1 cellular context compared by ENCODE assay signal in the genomic region with DNA sequence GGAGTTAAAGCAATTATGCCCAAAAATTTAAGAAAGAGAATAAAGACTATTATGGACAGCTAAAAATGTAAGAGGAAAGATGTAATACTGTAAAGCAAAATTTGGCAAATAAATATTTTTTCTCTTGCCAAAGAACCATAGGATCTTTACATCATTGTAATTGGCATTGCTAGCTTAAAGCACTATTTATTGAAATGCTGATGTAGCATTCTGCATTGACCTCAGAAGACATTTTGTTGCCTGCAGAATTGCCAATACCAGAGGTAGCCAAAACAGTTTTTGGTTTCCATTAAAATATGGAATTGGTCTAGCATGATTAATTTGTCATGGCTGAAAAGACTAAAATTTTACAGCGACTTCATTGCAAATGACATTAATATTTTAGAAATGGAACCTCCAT.
TF ChIP-seq lines count a peak whose summit lies in the region.

No MANE protein-coding gene starts in this region.

TF ChIP-seq in GM23338, 12 proteins besides CTCF, POLR2A, EP300 and RAD21 (continued from another document):
- TF ChIP-seq, protein P1, sequence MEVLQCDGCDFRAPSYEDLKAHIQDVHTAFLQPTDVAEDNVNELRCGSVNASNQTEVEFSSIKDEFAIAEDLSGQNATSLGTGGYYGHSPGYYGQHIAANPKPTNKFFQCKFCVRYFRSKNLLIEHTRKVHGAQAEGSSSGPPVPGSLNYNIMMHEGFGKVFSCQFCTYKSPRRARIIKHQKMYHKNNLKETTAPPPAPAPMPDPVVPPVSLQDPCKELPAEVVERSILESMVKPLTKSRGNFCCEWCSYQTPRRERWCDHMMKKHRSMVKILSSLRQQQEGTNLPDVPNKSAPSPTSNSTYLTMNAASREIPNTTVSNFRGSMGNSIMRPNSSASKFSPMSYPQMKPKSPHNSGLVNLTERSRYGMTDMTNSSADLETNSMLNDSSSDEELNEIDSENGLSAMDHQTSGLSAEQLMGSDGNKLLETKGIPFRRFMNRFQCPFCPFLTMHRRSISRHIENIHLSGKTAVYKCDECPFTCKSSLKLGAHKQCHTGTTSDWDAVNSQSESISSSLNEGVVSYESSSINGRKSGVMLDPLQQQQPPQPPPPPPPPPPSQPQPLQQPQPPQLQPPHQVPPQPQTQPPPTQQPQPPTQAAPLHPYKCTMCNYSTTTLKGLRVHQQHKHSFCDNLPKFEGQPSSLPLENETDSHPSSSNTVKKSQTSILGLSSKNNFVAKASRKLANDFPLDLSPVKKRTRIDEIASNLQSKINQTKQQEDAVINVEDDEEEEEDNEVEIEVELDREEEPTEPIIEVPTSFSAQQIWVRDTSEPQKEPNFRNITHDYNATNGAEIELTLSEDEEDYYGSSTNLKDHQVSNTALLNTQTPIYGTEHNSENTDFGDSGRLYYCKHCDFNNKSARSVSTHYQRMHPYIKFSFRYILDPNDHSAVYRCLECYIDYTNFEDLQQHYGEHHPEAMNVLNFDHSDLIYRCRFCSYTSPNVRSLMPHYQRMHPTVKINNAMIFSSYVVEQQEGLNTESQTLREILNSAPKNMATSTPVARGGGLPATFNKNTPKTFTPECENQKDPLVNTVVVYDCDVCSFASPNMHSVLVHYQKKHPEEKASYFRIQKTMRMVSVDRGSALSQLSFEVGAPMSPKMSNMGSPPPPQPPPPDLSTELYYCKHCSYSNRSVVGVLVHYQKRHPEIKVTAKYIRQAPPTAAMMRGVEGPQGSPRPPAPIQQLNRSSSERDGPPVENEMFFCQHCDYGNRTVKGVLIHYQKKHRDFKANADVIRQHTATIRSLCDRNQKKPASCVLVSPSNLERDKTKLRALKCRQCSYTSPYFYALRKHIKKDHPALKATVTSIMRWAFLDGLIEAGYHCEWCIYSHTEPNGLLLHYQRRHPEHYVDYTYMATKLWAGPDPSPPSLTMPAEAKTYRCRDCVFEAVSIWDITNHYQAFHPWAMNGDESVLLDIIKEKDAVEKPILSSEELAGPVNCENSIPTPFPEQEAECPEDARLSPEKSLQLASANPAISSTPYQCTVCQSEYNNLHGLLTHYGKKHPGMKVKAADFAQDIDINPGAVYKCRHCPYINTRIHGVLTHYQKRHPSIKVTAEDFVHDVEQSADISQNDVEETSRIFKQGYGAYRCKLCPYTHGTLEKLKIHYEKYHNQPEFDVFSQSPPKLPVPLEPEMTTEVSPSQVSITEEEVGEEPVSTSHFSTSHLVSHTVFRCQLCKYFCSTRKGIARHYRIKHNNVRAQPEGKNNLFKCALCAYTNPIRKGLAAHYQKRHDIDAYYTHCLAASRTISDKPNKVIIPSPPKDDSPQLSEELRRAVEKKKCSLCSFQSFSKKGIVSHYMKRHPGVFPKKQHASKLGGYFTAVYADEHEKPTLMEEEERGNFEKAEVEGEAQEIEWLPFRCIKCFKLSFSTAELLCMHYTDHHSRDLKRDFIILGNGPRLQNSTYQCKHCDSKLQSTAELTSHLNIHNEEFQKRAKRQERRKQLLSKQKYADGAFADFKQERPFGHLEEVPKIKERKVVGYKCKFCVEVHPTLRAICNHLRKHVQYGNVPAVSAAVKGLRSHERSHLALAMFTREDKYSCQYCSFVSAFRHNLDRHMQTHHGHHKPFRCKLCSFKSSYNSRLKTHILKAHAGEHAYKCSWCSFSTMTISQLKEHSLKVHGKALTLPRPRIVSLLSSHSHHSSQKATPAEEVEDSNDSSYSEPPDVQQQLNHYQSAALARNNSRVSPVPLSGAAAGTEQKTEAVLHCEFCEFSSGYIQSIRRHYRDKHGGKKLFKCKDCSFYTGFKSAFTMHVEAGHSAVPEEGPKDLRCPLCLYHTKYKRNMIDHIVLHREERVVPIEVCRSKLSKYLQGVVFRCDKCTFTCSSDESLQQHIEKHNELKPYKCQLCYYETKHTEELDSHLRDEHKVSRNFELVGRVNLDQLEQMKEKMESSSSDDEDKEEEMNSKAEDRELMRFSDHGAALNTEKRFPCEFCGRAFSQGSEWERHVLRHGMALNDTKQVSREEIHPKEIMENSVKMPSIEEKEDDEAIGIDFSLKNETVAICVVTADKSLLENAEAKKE (CRISPR knock-in tag; IDR thresholded peaks at IDR 0.05): no peak
